ENCODE assay signal across 15 cellular contexts in the genomic region with DNA sequence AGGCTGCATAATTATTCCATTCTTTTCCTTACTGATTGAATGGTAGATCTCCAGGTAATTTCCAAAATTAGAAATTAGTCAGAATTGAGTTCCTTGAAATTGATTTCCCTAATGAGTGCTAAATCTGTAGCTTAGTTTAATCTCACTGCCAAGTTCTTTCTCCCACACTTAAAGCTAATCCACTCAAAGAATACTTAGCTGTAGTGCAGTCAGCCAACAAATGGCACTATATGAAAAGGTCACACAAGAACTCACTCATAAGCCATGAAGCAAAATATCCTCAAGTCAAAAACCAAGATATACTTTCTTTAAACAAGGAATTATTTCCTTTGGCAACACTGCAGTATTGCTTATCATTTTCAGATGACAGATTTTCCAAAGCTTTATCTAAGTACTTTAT.
"Had no signal": no experiment of that assay in that cellular context is flagged by ENCODE, and none has a peak within 500 bp of the region (broad histone marks: within the 10 kb centered on the region; RNA-seq: fewer than 3 reads in every experiment).

No MANE protein-coding gene starts in this region.

- H3K27me3 Mint-ChIP-seq: activated naive CD8-positive, alpha-beta T cell; effector memory CD8-positive, alpha-beta T cell; naive thymus-derived CD4-positive, alpha-beta T cell had no signal

- H3K27me3 ChIP-seq: tibial artery had no signal

- ATAC-seq: effector memory CD8-positive, alpha-beta T cell; naive thymus-derived CD4-positive, alpha-beta T cell had no signal

- H3K27ac ChIP-seq: tibial artery had no signal

- H3K27ac Mint-ChIP-seq: activated naive CD8-positive, alpha-beta T cell; activated T-helper 1 cell treated with anti-CD3 and anti-CD28 coated beads, Interleukin-12 subunit alpha, Interleukin-12 subunit beta, Interleukin-2, Interleukin-4 antibody, amounts not matched to agents 30 ng/mL and 10 ng/mL and 1 ng/mL, durations not matched to agents 14 hours and 24 hours and 36 hours had no signal

- H3K9me3 ChIP-seq: tibial artery had no signal

- DNase-seq: activated CD4-positive, alpha-beta T cell treated with anti-CD3 and anti-CD28 coated beads for 1 hour; effector memory CD8-positive, alpha-beta T cell; foreskin fibroblast; glutamatergic neuron; mesenchymal stem cell; naive thymus-derived CD4-positive, alpha-beta T cell; stimulated activated CD4-positive, alpha-beta T cell treated with anti-CD3 and anti-CD28 coated beads, Interleukin-12 subunit alpha, Interleukin-12 subunit beta, amount 100 ng/mL, for 4 hours; stimulated activated CD4-positive, alpha-beta T cell treated with anti-CD3 and anti-CD28 coated beads, Interleukin-1b, Interleukin-23, amount 100 ng/mL, for 48 hours; stimulated activated CD8-positive, alpha-beta memory T cell treated with anti-CD3 and anti-CD28 coated beads, Interleukin-4, amount 100 ng/mL, for 48 hours; stimulated activated naive CD4-positive, alpha-beta T cell treated with Interleukin-2 at 50 U/mL for 16 hours; substantia nigra; T-helper 1 cell; tibial artery had no signal

- H3K9me3 Mint-ChIP-seq: activated T-helper 1 cell treated with anti-CD3 and anti-CD28 coated beads, Interleukin-12 subunit alpha, Interleukin-12 subunit beta, Interleukin-2, Interleukin-4 antibody, amounts not matched to agents 30 ng/mL and 10 ng/mL and 1 ng/mL, durations not matched to agents 14 hours and 24 hours and 36 hours; effector memory CD8-positive, alpha-beta T cell; naive thymus-derived CD4-positive, alpha-beta T cell had no signal

- H3K4me3 ChIP-seq: tibial artery had no signal

- H3K4me1 ChIP-seq: tibial artery had no signal

- H3K4me3 Mint-ChIP-seq: activated naive CD8-positive, alpha-beta T cell; activated T-helper 1 cell treated with anti-CD3 and anti-CD28 coated beads, Interleukin-12 subunit alpha, Interleukin-12 subunit beta, Interleukin-2, Interleukin-4 antibody, amounts not matched to agents 30 ng/mL and 10 ng/mL and 1 ng/mL, durations not matched to agents 14 hours and 24 hours and 36 hours; effector memory CD8-positive, alpha-beta T cell; naive thymus-derived CD4-positive, alpha-beta T cell had no signal
